Comparison of ENCODE assay signal across 1 cellular context in genomic region chr9:90556897-90557296, GRCh38.
TF ChIP-seq lines count a peak whose summit lies in the region.

No MANE protein-coding gene starts in this region.

TF ChIP-seq in HepG2, 621 proteins besides CTCF, POLR2A, EP300 and RAD21 (continued from another document):
- TF ChIP-seq ARID5B (CRISPR knock-in tag; IDR thresholded peaks at IDR 0.05) (peak; percentile 30; the same call in 1 of the 2 replicates), NONO (IDR thresholded peaks at IDR 0.05) (no peak), NONO (CRISPR knock-in tag; conservative IDR thresholded peaks at IDR 0.05) (no peak), PCBP1 (IDR thresholded peaks at IDR 0.05; ENCODE audit: borderline replicate concordance, low read depth, low read length) (no peak), LBX2 (CRISPR knock-in tag; IDR thresholded peaks at IDR 0.05; ENCODE audit: borderline replicate concordance) (no peak), ZSCAN12 (CRISPR knock-in tag; IDR thresholded peaks at IDR 0.05) (no peak), ELF3 (CRISPR knock-in tag; IDR thresholded peaks at IDR 0.05) (peak; percentile 23; the same call in 1 of the 2 replicates), SOX13 (IDR thresholded peaks at IDR 0.05) (0 out of 2 replicates have a peak, but pooled peaks have one; percentile 41), SOX13 (CRISPR knock-in tag; conservative IDR thresholded peaks at IDR 0.05 in 1 of 2, IDR thresholded peaks at IDR 0.05 in 1 of 2) (peak in 1 of 2 experiments; percentile 65; a peak in 2 of 4 replicates), ZNF24 (IDR thresholded peaks at IDR 0.05) (no peak), DRAP1 (CRISPR knock-in tag; IDR thresholded peaks at IDR 0.05) (no peak), SOX5 (CRISPR knock-in tag; IDR thresholded peaks at IDR 0.05; ENCODE audit: borderline replicate concordance) (peak; percentile 69; the same call in 1 of the 2 replicates), FOSL2 (CRISPR knock-in tag; IDR thresholded peaks at IDR 0.05) (peak; percentile 85), KAT2B (IDR thresholded peaks at IDR 0.05; ENCODE audit: borderline replicate concordance, low read depth, low read length) (no peak), THAP7 (CRISPR knock-in tag; IDR thresholded peaks at IDR 0.05) (no peak), FOXA1 (IDR thresholded peaks at IDR 0.05) (no peak), FOXA1 (CRISPR knock-in tag; IDR thresholded peaks at IDR 0.05) (0 out of 2 replicates have a peak, but pooled peaks have one; percentile 7), GABPA (IDR thresholded peaks at IDR 0.05; ENCODE audit: low read depth, low read length) (no peak), GABPA (CRISPR knock-in tag; IDR thresholded peaks at IDR 0.05; ENCODE audit: low read depth) (peak; percentile 59; the same call in 1 of the 2 replicates), TEAD3 (CRISPR knock-in tag; optimal IDR thresholded peaks at IDR 0.05; ENCODE audit: borderline replicate concordance) (peak; percentile 42), ZBTB14 (CRISPR knock-in tag; IDR thresholded peaks at IDR 0.05) (no peak), NR3C1 (CRISPR knock-in tag; IDR thresholded peaks at IDR 0.05) (no peak)
